Comparison of ENCODE assay signal across 19 cellular contexts in genomic region chr5:11902304-11902703, GRCh38. TPM values are rescaled to one million over a fixed set of nuclear protein-coding genes. Genes with fewer than 3 reads are reported as not detected.
A peak's percentile ranks its signal among the peaks of the same experiment; 100 is the strongest.
DNase-seq lines count a peak whose midpoint lies in the region; ATAC-seq, FAIRE-seq and TF ChIP-seq lines count a peak whose summit lies in the region.
"Had no signal": no experiment of that assay in that cellular context is flagged by ENCODE, and none has a peak within 500 bp of the region (broad histone marks: within the 10 kb centered on the region; RNA-seq: fewer than 3 reads in every experiment).

No MANE protein-coding gene starts in this region.

- intact Hi-C loops in pancreas (cut with DNase I) = no loop called here
- intact Hi-C loops in cardiac septum (cut with DNase I) = no loop called here

- FAIRE-seq in pancreas (lab: Jason Lieb, UNC) = no peak

- peaks cover 53% of the 10 kb centered on the region for H3K27me3 Mint-ChIP-seq in endodermal cell (ENCODE audit: insufficient read depth)

- H3K27ac ChIP-seq in VCaP (peak overlapping the region; percentile 86), endodermal cell (ENCODE audit: low read depth, low read length) (no peak overlapping the region), pancreas (peak overlapping the region; percentile 63 to 96 (median 86))
- H3K27ac ChIP-seq: foreskin keratinocyte had no signal

- 58 to 71% methylated on average over 4 to 6 of the region's 6 CpGs for WGBS in endodermal cell (ENCODE audit: insufficient coverage in 1 of 2, insufficient read length in 1 of 2), 2 experiments
- WGBS in pancreas, 2 donors = 12 to 19% methylated on average over 6 of the region's 6 CpGs

- H3K4me1 Mint-ChIP-seq in endodermal cell = peaks cover 5% of the 10 kb centered on the region

- no peaks in the 10 kb centered on the region for H3K9me3 ChIP-seq in endodermal cell (ENCODE audit: control insufficient read depth, low read length)
- no peaks in the 10 kb centered on the region for H3K9me3 ChIP-seq in pancreas
- H3K9me3 ChIP-seq in HAP-1 = no peaks in the 10 kb centered on the region

- H3K9ac ChIP-seq in endodermal cell (ENCODE audit: extremely low read depth, low read length, poor library complexity, severe bottlenecking) = no peak overlapping the region

- no peak overlapping the region for H3K27ac Mint-ChIP-seq in endodermal cell
- H3K27ac Mint-ChIP-seq: activated naive CD8-positive, alpha-beta T cell treated with anti-CD3 and anti-CD28 coated beads, Interleukin-2, amount 50 U/mL, for 24 hours; CD4-positive, alpha-beta T cell; T-helper 1 cell treated with Interleukin-12 subunit alpha and Interleukin-12 subunit beta and Interleukin-4 antibody, amounts not matched to agents 30 μg/mL and 1 μg/mL, for 36 hours had no signal

- H3K9me3 Mint-ChIP-seq in endodermal cell = no peaks in the 10 kb centered on the region
- H3K9me3 Mint-ChIP-seq: activated naive CD8-positive, alpha-beta T cell treated with anti-CD3 and anti-CD28 coated beads, Interleukin-2, amount 50 U/mL, for 24 hours; T-helper 1 cell treated with Interleukin-12 subunit alpha and Interleukin-12 subunit beta and Interleukin-4 antibody, amounts not matched to agents 30 μg/mL and 1 μg/mL, for 36 hours had no signal

- H3K4me3 ChIP-seq in endodermal cell (ENCODE audit: low read length) (peak overlapping the region; percentile 89), pancreas (peak overlapping the region; percentile 8 to 85 (median 68)), HAP-1 (no peak overlapping the region)

- H3K36me3 ChIP-seq in endodermal cell (ENCODE audit: control insufficient read depth, insufficient read depth, low read length) (no peaks in the 10 kb centered on the region), pancreas (no peaks in the 10 kb centered on the region), HAP-1 (replicated peaks) (no peaks in the 10 kb centered on the region)

- TF ChIP-seq CTCF in VCaP (conservative IDR thresholded peaks at IDR 0.05) (peak; percentile 41), endodermal cell (conservative IDR thresholded peaks at IDR 0.05) (no peak), pancreas (IDR thresholded peaks at IDR 0.05) (no peak)

- no peaks in the 10 kb centered on the region for H3K36me3 Mint-ChIP-seq in endodermal cell (ENCODE audit: low read depth)

- DNase-seq in G401 (ENCODE audit: low spot score) (peak; percentile 80), endodermal cell (no peak), pancreas (peak in 4 of 6 donors; percentile 21 to 44 (median 23)), cardiac septum (ENCODE audit: low spot score) (no peak), NCI-H1105 treated with DMSO at 0.1 percent for 48 hours (lab: John Stamatoyannopoulos, UW) (no peak), HAP-1 (ENCODE audit: low spot score in 2 of 2) (no peak)
- no peak for DNase-seq in activated CD8-positive, alpha-beta memory T cell treated with anti-CD3 and anti-CD28 coated beads, Interleukin-2, amount 50 U/mL, for 48 hours
- DNase-seq: ACHN; activated naive CD8-positive, alpha-beta T cell treated with anti-CD3 and anti-CD28 coated beads, Interleukin-2, amount 50 U/mL, for 24 hours; CD4-positive, alpha-beta T cell; DND-41; foreskin keratinocyte; stimulated activated CD4-positive, alpha-beta T cell treated with anti-CD3 and anti-CD28 coated beads, Interleukin-15, amount 100 ng/mL, for 24 hours; stimulated activated naive CD8-positive, alpha-beta T cell treated with anti-CD3 and anti-CD28 coated beads, Interleukin-15, Interleukin-2, amounts not matched to agents 100 U/mL and 50 U/mL, for 24 hours had no signal

- peak; percentile 25 to 64 (median 48) for ATAC-seq in pancreas
- ATAC-seq: activated naive CD8-positive, alpha-beta T cell treated with anti-CD3 and anti-CD28 coated beads, Interleukin-2, amount 50 U/mL, for 24 hours; foreskin keratinocyte; Right ventricle myocardium inferior; stimulated activated naive CD8-positive, alpha-beta T cell treated with anti-CD3 and anti-CD28 coated beads, Interleukin-15, Interleukin-2, amounts not matched to agents 100 U/mL and 50 U/mL, for 24 hours had no signal

- in situ Hi-C loops in G401 (cut with HindIII; ENCODE audit: low sequenced_read_pairs) = no loop called here
- in situ Hi-C loops in HAP-1 (cut with MboI; ENCODE audit: low sequenced_read_pairs) = no loop called here

- H3K4me1 ChIP-seq in endodermal cell (ENCODE audit: control insufficient read depth, insufficient read depth, low read length) (no peaks in the 10 kb centered on the region), pancreas (peaks cover 10 to 21% (median 17%) of the 10 kb centered on the region in 3 donors), HAP-1 (no peaks in the 10 kb centered on the region)
- H3K4me1 ChIP-seq: foreskin keratinocyte had no signal

- peak overlapping the region; percentile 65 for H3K4me3 Mint-ChIP-seq in endodermal cell
- H3K4me3 Mint-ChIP-seq: activated naive CD8-positive, alpha-beta T cell treated with anti-CD3 and anti-CD28 coated beads, Interleukin-2, amount 50 U/mL, for 24 hours; CD4-positive, alpha-beta T cell; T-helper 1 cell treated with Interleukin-12 subunit alpha and Interleukin-12 subunit beta and Interleukin-4 antibody, amounts not matched to agents 30 μg/mL and 1 μg/mL, for 36 hours had no signal

- H3K27me3 ChIP-seq in endodermal cell (ENCODE audit: control insufficient read depth, insufficient read depth, low read length, poor library complexity, severe bottlenecking) (peaks cover 51% of the 10 kb centered on the region), pancreas (no peaks in the 10 kb centered on the region), HAP-1 (ENCODE audit: low read depth) (no peaks in the 10 kb centered on the region)

RNA-seq across cellular contexts. Expression of gene CTNND2, which starts 1.9 kb away (rescaled TPM):
- not detected in 2 replicates for total RNA-seq in G401 (2014; rRNA removed; shearing (Covaris generic))
- total RNA-seq in endodermal cell (10 to 100 TPM in 1 of 2 donors, 1 to 10 TPM in 1; 6.5 to 10.3 TPM), pancreas (10 to 100 TPM; 36.2 to 62.8 (median 48.6) TPM), cardiac septum (41.3 TPM)
- 47.4 TPM for polyA plus RNA-seq in endodermal cell (2013, experiment 1 of 2)
- polyA plus RNA-seq in endodermal cell (2013, experiment 2 of 2) = 46.6 TPM
- polyA plus RNA-seq in pancreas = 10 to 100 TPM in 1 of 2 donors, 1 to 10 TPM in 1; 9.2 to 30.7 TPM
- total RNA-seq: activated CD8-positive, alpha-beta memory T cell treated with anti-CD3 and anti-CD28 coated beads for 36 hours; pulmonary artery endothelial cell had no signal

Comparison
In these comparisons a context has a peak if more than half of its experiments do, and no peak if none do; other contexts are left out.
1. DNase-seq: peak in G401 (single experiment) and pancreas (4 of 6); none in endodermal cell (single experiment), activated CD8-positive, alpha-beta memory T cell treated with anti-CD3 and anti-CD28 coated beads, Interleukin-2, amount 50 U/mL, for 48 hours (single experiment), cardiac septum (single experiment), NCI-H1105 treated with DMSO at 0.1 percent for 48 hours (single experiment) and HAP-1 (0 of 2).